In genomic region chr1:3857791-3858129, GRCh38 we compare ENCODE assay signal across 8 cellular contexts. TPM values are rescaled to one million over a fixed set of nuclear protein-coding genes. Genes with fewer than 3 reads are reported as not detected.
DNase-seq lines count a peak whose midpoint lies in the region; ATAC-seq, FAIRE-seq and TF ChIP-seq lines count a peak whose summit lies in the region.

No MANE protein-coding gene starts in this region.

- H3K27me3 ChIP-seq in HUES6 (ENCODE audit: control insufficient read depth, insufficient read depth, low read length) = peaks cover 21% of the 10 kb centered on the region; the same call in 1 of the 2 replicates
- no peaks in the 10 kb centered on the region for H3K27me3 ChIP-seq in mammary epithelial cell (ENCODE audit: insufficient read depth, low read length)

- CTCF ChIA-PET in A549 (lab: Yijun Ruan, JAX) = interaction anchor here (0.7 to 1.6 kb wide), 6 partner anchors 8 to 46 kb away, joined by 3 to 6 read pairs (median 4); partner anchors contain the start of gene C1orf174
- CTCF ChIA-PET in mammary epithelial cell (lab: Charles Lee; ENCODE audit: low non-redundant PET) = no interaction called here

- ATAC-seq in A549 = peak; percentile 2 to 4; a peak in 4 of 6 replicates
- ATAC-seq in GM19397 (IDR thresholded peaks at IDR 0.05; ENCODE audit: unreplicated experiment) = no peak

- dilution Hi-C loops in mammary epithelial cell (cut with HindIII; ENCODE audit: low sequenced_read_pairs) = no loop called here

- in situ Hi-C loops in mammary epithelial cell (cut with MboI; ENCODE audit: low sequenced_read_pairs in 2 of 2) = no loop called here

- TF ChIP-seq CTCF in A549 (IDR thresholded peaks at IDR 0.05) (no peak), mammary epithelial cell (conservative IDR thresholded peaks at IDR 0.05 in 1 of 2, IDR thresholded peaks at IDR 0.05 in 1 of 2; ENCODE audit: extremely low read depth in 1 of 2, insufficient read depth in 1 of 2, low read depth in 1 of 2, low read length in 2 of 2) (no peak)

- TF ChIP-seq RAD21 in A549 (conservative IDR thresholded peaks at IDR 0.05 in 1 of 2, IDR thresholded peaks at IDR 0.05 in 1 of 2) = no peak

- no peak for TF ChIP-seq EP300 in A549 (IDR thresholded peaks at IDR 0.05)

- FAIRE-seq in A549 (lab: Jason Lieb, UNC) = no peak

- H3K4me2 ChIP-seq in A549 (peak overlapping the region; percentile 67), mammary epithelial cell (ENCODE audit: insufficient read depth, low read depth, low read length) (peak overlapping the region; percentile 99)

- H3K4me1 ChIP-seq in A549 = peaks cover 9% of the 10 kb centered on the region; the same call in 1 of the 3 replicates
- H3K4me1 ChIP-seq in HUES6 (ENCODE audit: control insufficient read depth, insufficient read depth, low read length) = peaks cover 19% of the 10 kb centered on the region; the same call in 1 of the 2 replicates
- H3K4me1 ChIP-seq in mammary epithelial cell (ENCODE audit: insufficient read depth, low read length) = peaks cover 21% of the 10 kb centered on the region
- peaks cover 3% of the 10 kb centered on the region for H3K4me1 ChIP-seq in mesodermal cell (ENCODE audit: control insufficient read depth, insufficient read depth, low read length, poor library complexity, severe bottlenecking)

- H3K36me3 ChIP-seq in HUES6 (ENCODE audit: control insufficient read depth, insufficient read depth, low read length) (no peaks in the 10 kb centered on the region), mammary epithelial cell (ENCODE audit: insufficient read depth, low read length) (no peaks in the 10 kb centered on the region), mesodermal cell (ENCODE audit: control insufficient read depth, insufficient read depth, low read length) (no peaks in the 10 kb centered on the region)

- TF ChIP-seq POLR2A in A549 (IDR thresholded peaks at IDR 0.05; ENCODE audit: low read length) = no peak

- H3K9ac ChIP-seq in HUES6 (ENCODE audit: low read length) = peak overlapping the region; percentile 35
- no peak overlapping the region for H3K9ac ChIP-seq in mammary epithelial cell (ENCODE audit: insufficient read depth, low read length)

- intact Hi-C loops in mammary epithelial cell (cut with micrococcal nuclease) = loop anchor here (1.0 kb wide), 2 partner anchors 43 to 793 kb away; partner anchors contain the start of gene C1orf174

- H2AFZ ChIP-seq in mammary epithelial cell (ENCODE audit: low read depth, low read length) = peak overlapping the region; percentile 93

- H3K4me3 ChIP-seq in A549 (peak overlapping the region; percentile 85), HUES6 (ENCODE audit: low read depth, low read length) (peak overlapping the region; percentile 94), mammary epithelial cell (replicated peaks in 1 of 3; ENCODE audit: insufficient read depth in 1 of 3, low read depth in 2 of 3, low read length in 3 of 3) (peak overlapping the region; percentile 74 to 95 (median 87)), mesodermal cell (ENCODE audit: extremely low read depth, insufficient read depth, low read length, poor library complexity, severe bottlenecking) (peak overlapping the region; percentile 68)

- no peak for DNase-seq in A549 (ENCODE audit: low read depth in 1 of 2, low spot score in 1 of 2)
- peak; percentile 22 for DNase-seq in mammary epithelial cell
- no peak for DNase-seq in CD1c-positive myeloid dendritic cell (ENCODE audit: extremely low spot score)
- DNase-seq in HCEC 1CT = no peak
- no peak for DNase-seq in 8988T

- H3K27ac ChIP-seq in A549 (peak overlapping the region; percentile 78 to 92; a peak in 5 of 6 replicates), HUES6 (ENCODE audit: low read depth, low read length) (no peak overlapping the region), mammary epithelial cell (ENCODE audit: insufficient read depth, low read depth, low read length) (no peak overlapping the region), mesodermal cell (ENCODE audit: low read depth, low read length, severe bottlenecking) (no peak overlapping the region)

- POLR2A ChIA-PET in A549 (lab: Yijun Ruan, JAX) = interaction anchor here (1.1 kb wide), 1 partner anchor 61 kb away, joined by 3 read pairs; the partner anchor contains the start of gene LRRC47

- H4K20me1 ChIP-seq in mammary epithelial cell (ENCODE audit: insufficient read depth, low read length) = no peaks in the 10 kb centered on the region

- no TSS peak for BruUV-seq in mammary epithelial cell (replicated peaks; lab: Mats Ljungman, UMichigan)

- 25% methylated on average over 19 of the region's 21 CpGs for WGBS in A549 (ENCODE audit: missing lambda C conversion rate)
- WGBS in mammary epithelial cell (ENCODE audit: low coverage, missing lambda C conversion rate) = 0% methylated on average over 7 of the region's 21 CpGs
- 22 to 26% methylated on average over 14 to 17 of the region's 21 CpGs for WGBS in mesodermal cell (ENCODE audit: insufficient coverage in 2 of 2), 2 experiments

- H3K9me3 ChIP-seq in A549 = no peaks in the 10 kb centered on the region
- H3K9me3 ChIP-seq in HUES6 (ENCODE audit: control insufficient read depth, insufficient read depth, low read depth, low read length) = no peaks in the 10 kb centered on the region
- H3K9me3 ChIP-seq in mammary epithelial cell (replicated peaks; ENCODE audit: insufficient read depth, low read length) = no peaks in the 10 kb centered on the region
- H3K9me3 ChIP-seq in mesodermal cell (ENCODE audit: control insufficient read depth, low read length) = no peaks in the 10 kb centered on the region

- peaks cover 66% of the 10 kb centered on the region for H3K79me2 ChIP-seq in mammary epithelial cell (ENCODE audit: insufficient read depth, low read length)

TF ChIP-seq in A549, 52 proteins besides CTCF, POLR2A, EP300 and RAD21 (continues in another document):
- TF ChIP-seq KDM1A (IDR thresholded peaks at IDR 0.05; ENCODE audit: low read depth) (no peak), HMGXB4 (CRISPR knock-in tag; IDR thresholded peaks at IDR 0.05; ENCODE audit: borderline replicate concordance) (no peak), USF2 (IDR thresholded peaks at IDR 0.05) (no peak), NR3C1 (IDR thresholded peaks at IDR 0.05) (no peak), PHF8 (IDR thresholded peaks at IDR 0.05; ENCODE audit: borderline replicate concordance, low read depth) (no peak), HES2 (IDR thresholded peaks at IDR 0.05) (no peak), EHMT2 (IDR thresholded peaks at IDR 0.05; ENCODE audit: low read depth) (no peak), CBX8 (IDR thresholded peaks at IDR 0.05) (no peak), MYC (IDR thresholded peaks at IDR 0.05; ENCODE audit: borderline replicate concordance, low read length) (no peak)

RNA-seq across cellular contexts. Expression of gene DFFB, which starts 0.5 kb away (rescaled TPM):
- polyA plus RNA-seq in A549 (2011; rRNA removed) (2.5 and 3.2 TPM in 2 replicates), A549 (2017; fragmentation: RNase III; extraction: RNeasy Plus Mini Kit Qiagen cat#74134 plus additional on column Dnase treatment) (3.2 to 4.4 TPM (median 3.7 TPM) in 3 replicates), mammary epithelial cell (5.5 TPM)
- polyA plus RNA-seq in A549 (2012; cell fraction: cytosol; rRNA removed) = 4.9 and 5.4 TPM in 2 replicates
- 7.7 and 8.6 TPM in 2 replicates for polyA plus RNA-seq in A549 (2012; cell fraction: nucleus; rRNA removed)
- polyA minus RNA-seq in A549 (2011; rRNA and poly(A)+ RNA removed) = 1.9 and 2.5 TPM in 2 replicates
- total RNA-seq in mammary epithelial cell = 1 to 10 TPM; 3.3 to 4.8 TPM
- polyA minus RNA-seq in mammary epithelial cell = 6.7 TPM
- 5.1 TPM for polyA plus RNA-seq in mesodermal cell (2013, experiment 1 of 2)
- polyA plus RNA-seq in mesodermal cell (2013, experiment 2 of 2) = 5.3 TPM

RNA-seq across cellular contexts. Expression of gene CEP104, which starts 0.7 kb away (rescaled TPM):
- 28.8 and 28.9 TPM in 2 replicates for polyA plus RNA-seq in A549 (2011; rRNA removed)
- 10.5 and 12.3 TPM in 2 replicates for polyA plus RNA-seq in A549 (2012; cell fraction: cytosol; rRNA removed)
- polyA plus RNA-seq in A549 (2012; cell fraction: nucleus; rRNA removed) = 15.7 and 16.1 TPM in 2 replicates
- polyA plus RNA-seq in A549 (2017; fragmentation: RNase III; extraction: RNeasy Plus Mini Kit Qiagen cat#74134 plus additional on column Dnase treatment) = 13.7 to 15.4 TPM (median 14.5 TPM) in 3 replicates
- polyA minus RNA-seq in A549 (2011; rRNA and poly(A)+ RNA removed) = 33.3 and 37.8 TPM in 2 replicates
- 10 to 100 TPM; 39.2 to 76.6 TPM for total RNA-seq in mammary epithelial cell
- 26.1 TPM for polyA plus RNA-seq in mammary epithelial cell
- polyA minus RNA-seq in mammary epithelial cell = 39.2 TPM
- polyA plus RNA-seq in mesodermal cell (2013, experiment 1 of 2) = 29.1 TPM
- polyA plus RNA-seq in mesodermal cell (2013, experiment 2 of 2) = 25.9 TPM

RNA-seq across cellular contexts. Expression of gene C1orf174, which starts 42.3 kb away (rescaled TPM):
- 26.3 and 29.7 TPM in 2 replicates for polyA plus RNA-seq in A549 (2011; rRNA removed)
- 28.3 and 29.6 TPM in 2 replicates for polyA plus RNA-seq in A549 (2012; cell fraction: cytosol; rRNA removed)
- polyA plus RNA-seq in A549 (2012; cell fraction: nucleus; rRNA removed) = 30.5 and 38.0 TPM in 2 replicates
- 23.6 to 23.9 TPM (median 23.7 TPM) in 3 replicates for polyA plus RNA-seq in A549 (2017; fragmentation: RNase III; extraction: RNeasy Plus Mini Kit Qiagen cat#74134 plus additional on column Dnase treatment)
- polyA minus RNA-seq in A549 (2011; rRNA and poly(A)+ RNA removed) = 25.5 and 26.0 TPM in 2 replicates
- 10 to 100 TPM; 26.8 to 30.8 TPM for total RNA-seq in mammary epithelial cell
- 41.3 TPM for polyA plus RNA-seq in mammary epithelial cell
- 41.9 TPM for polyA minus RNA-seq in mammary epithelial cell
- polyA plus RNA-seq in mesodermal cell (2013, experiment 1 of 2) = 42.8 TPM
- 38.4 TPM for polyA plus RNA-seq in mesodermal cell (2013, experiment 2 of 2)

Comparison
In these comparisons a context has a peak if more than half of its experiments do, and no peak if none do; other contexts are left out.
1. H3K27ac ChIP-seq: peak in A549 (2 of 2); none in HUES6 (single experiment), mammary epithelial cell (single experiment) and mesodermal cell (single experiment).
2. Peak in every context shown above with its lines, with median percentiles within 50 percentile points of each other: H3K4me3 ChIP-seq.